ENCODE assay signal across 40 cellular contexts in the genomic region with DNA sequence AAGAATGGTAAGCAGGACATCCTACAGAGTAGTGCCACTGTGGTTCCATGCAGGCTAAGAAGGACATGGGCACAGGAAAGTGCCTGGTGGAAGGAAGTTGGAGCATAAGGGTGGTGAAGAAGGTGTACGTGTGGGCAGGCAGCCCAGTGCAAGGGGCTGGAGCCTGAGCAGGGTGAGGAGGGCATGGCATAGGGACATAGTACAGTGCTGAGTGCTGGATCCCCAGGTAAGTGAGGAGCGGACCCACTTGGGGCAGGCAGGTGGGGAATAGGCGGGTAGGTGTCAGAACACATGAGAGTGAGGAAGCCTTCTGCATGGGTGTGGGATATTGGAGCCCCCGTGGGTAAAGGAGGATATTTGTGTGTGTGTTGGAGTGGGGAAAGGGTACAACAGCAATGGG. TPM values are rescaled to one million over a fixed set of nuclear protein-coding genes. Genes with fewer than 3 reads are reported as not detected.
"Had no signal": no experiment of that assay in that cellular context is flagged by ENCODE, and none has a peak within 500 bp of the region (broad histone marks: within the 10 kb centered on the region; RNA-seq: fewer than 3 reads in every experiment).

No MANE protein-coding gene starts in this region.

- H3K9me3 ChIP-seq: body of pancreas, breast epithelium, MG63 had no signal

- H3K4me1 ChIP-seq: breast epithelium had no signal

- DNase-seq: activated B cell treated with CpG ODN at 0.5 μM for 24 hours; activated CD4-positive, alpha-beta memory T cell treated with anti-CD3 and anti-CD28 coated beads for 36 hours; activated CD4-positive, alpha-beta T cell treated with anti-CD3 and anti-CD28 coated beads for 4 hours; activated CD4-positive, alpha-beta T cell treated with anti-CD3 and anti-CD28 coated beads, Interleukin-2, amount 50 U/mL, for 1 hour; activated CD4-positive, CD25-positive, alpha-beta regulatory T cell treated with anti-CD3 and anti-CD28 coated beads, Interleukin-2, amount 50 U/mL, for 72 hours; activated CD8-positive, alpha-beta memory T cell treated with anti-CD3 and anti-CD28 coated beads, Interleukin-2, amount 50 U/mL, for 4 hours; activated effector memory CD4-positive, alpha-beta T cell treated with Interleukin-2 at 50 U/mL for 16 hours; activated naive CD4-positive, alpha-beta T cell treated with anti-CD3 and anti-CD28 coated beads, Interleukin-2, amount 10 ng/mL, durations not matched to agents 7 days and 5 days; activated T-cell treated with anti-CD3 and anti-CD28 coated beads for 4 hours; activated T-cell treated with anti-CD3 and anti-CD28 coated beads, Interleukin-2, amount 50 U/mL, for 4 hours; amygdala; body of pancreas; Karpas-422; KBM-7; MG63; NCI-H1048; NCI-H1436; NCI-H1694; NCI-H1930; NCI-H2081 treated with DMSO at 0.1 percent for 48 hours; NCI-H2171; NCI-H524 treated with DMSO at 0.1 percent for 48 hours; NK-92 treated with Interleukin-12 subunit alpha and Interleukin-12 subunit beta, amount 100 ng/mL, for 24 hours; PC-9; SIG-M5; SW 1271; T-helper 1 cell; T-helper 2 cell; T-helper 9 cell had no signal

- H3K27me3 ChIP-seq: body of pancreas, breast epithelium, MG63 had no signal

- H3K4me3 Mint-ChIP-seq: activated B cell treated with CpG ODN at 0.5 μM for 24 hours; activated CD4-positive, alpha-beta memory T cell treated with anti-CD3 and anti-CD28 coated beads for 36 hours; activated naive CD4-positive, alpha-beta T cell treated with anti-CD3 and anti-CD28 coated beads, Interleukin-2, amount 10 ng/mL, durations not matched to agents 7 days and 5 days; activated naive CD8-positive, alpha-beta T cell; activated T-cell treated with anti-CD3 and anti-CD28 coated beads, Interleukin-2, amount 50 U/mL, for 4 hours had no signal

- H3K27ac ChIP-seq: body of pancreas, breast epithelium, PC-9, RWPE1, VCaP had no signal

- H3K4me2 ChIP-seq: PC-9 had no signal

- H3K36me3 Mint-ChIP-seq: activated CD4-positive, alpha-beta memory T cell treated with anti-CD3 and anti-CD28 coated beads for 36 hours; activated naive CD4-positive, alpha-beta T cell treated with anti-CD3 and anti-CD28 coated beads, Interleukin-2, amount 10 ng/mL, durations not matched to agents 7 days and 5 days; activated naive CD8-positive, alpha-beta T cell had no signal

- H3K9me3 Mint-ChIP-seq: activated B cell treated with CpG ODN at 0.5 μM for 24 hours; activated CD4-positive, alpha-beta memory T cell treated with anti-CD3 and anti-CD28 coated beads for 36 hours; activated naive CD4-positive, alpha-beta T cell treated with anti-CD3 and anti-CD28 coated beads, Interleukin-2, amount 10 ng/mL, durations not matched to agents 7 days and 5 days; activated T-cell treated with anti-CD3 and anti-CD28 coated beads, Interleukin-2, amount 50 U/mL, for 4 hours had no signal

- H2AFZ ChIP-seq: PC-9 had no signal

- H3K4me1 Mint-ChIP-seq: activated B cell treated with CpG ODN at 0.5 μM for 24 hours; activated naive CD4-positive, alpha-beta T cell treated with anti-CD3 and anti-CD28 coated beads, Interleukin-2, amount 10 ng/mL, durations not matched to agents 7 days and 5 days had no signal

- H3K27me3 Mint-ChIP-seq: activated B cell treated with CpG ODN at 0.5 μM for 24 hours; activated naive CD4-positive, alpha-beta T cell treated with anti-CD3 and anti-CD28 coated beads, Interleukin-2, amount 10 ng/mL, durations not matched to agents 7 days and 5 days had no signal

- H3K4me3 ChIP-seq: body of pancreas, breast epithelium, MG63, PC-9 had no signal

- H3K36me3 ChIP-seq: breast epithelium, MG63 had no signal

- H3K27ac Mint-ChIP-seq: activated B cell treated with CpG ODN at 0.5 μM for 24 hours; activated CD4-positive, alpha-beta memory T cell treated with anti-CD3 and anti-CD28 coated beads for 36 hours; activated naive CD4-positive, alpha-beta T cell treated with anti-CD3 and anti-CD28 coated beads, Interleukin-2, amount 10 ng/mL, durations not matched to agents 7 days and 5 days; activated naive CD8-positive, alpha-beta T cell had no signal

- ATAC-seq: activated T-cell treated with anti-CD3 and anti-CD28 coated beads, Interleukin-2, amount 50 U/mL, for 4 hours; body of pancreas; Right ventricle myocardium inferior; SK-N-SH treated with all-trans-retinoic acid at 6 μM for 48 hours had no signal

RNA-seq across cellular contexts. Expression of gene LRRC53, which starts 15.7 kb away (rescaled TPM):
- total RNA-seq: activated B cell treated with CpG ODN at 0.5 μM for 24 hours; activated CD4-positive, alpha-beta memory T cell treated with anti-CD3 and anti-CD28 coated beads for 36 hours; activated T-cell treated with anti-CD3 and anti-CD28 coated beads, Interleukin-2, amount 50 U/mL, for 4 hours; astrocyte; body of pancreas; breast epithelium; cardiac septum; NCI-H460; PC-9; Right ventricle myocardium inferior; SK-MEL-5 had no signal
- polyA plus RNA-seq: adipose tissue had no signal
